In genomic region chr1:1680031-1680911, GRCh38 we compare ENCODE assay signal across 19 cellular contexts. TPM values are rescaled to one million over a fixed set of nuclear protein-coding genes. Genes with fewer than 3 reads are reported as not detected.
DNase-seq lines count a peak whose midpoint lies in the region; ATAC-seq and TF ChIP-seq lines count a peak whose summit lies in the region.
"Had no signal": no experiment of that assay in that cellular context is flagged by ENCODE, and none has a peak within 500 bp of the region (broad histone marks: within the 10 kb centered on the region; RNA-seq: fewer than 3 reads in every experiment).

No MANE protein-coding gene starts in this region.

- WGBS in ovary, 3 donors, result 71 to 83% (median 73%) methylated on average over 32 of the region's 32 CpGs

- intact Hi-C loops in ovary (cut with DNase I), result no loop called here

- H4K20me1 ChIP-seq in BLaER1, result peaks cover 82% of the 10 kb centered on the region

- TF ChIP-seq CTCF in endothelial cell (IDR thresholded peaks at IDR 0.05; ENCODE audit: unreplicated experiment) (no peak), ovary (IDR thresholded peaks at IDR 0.05) (no peak)

- CTCF ChIA-PET in HEK293T (lab: Yijun Ruan, JAX), result no interaction called here

- peaks cover 13% of the 10 kb centered on the region for H3K36me3 Mint-ChIP-seq in endothelial cell (ENCODE audit: low read depth, unreplicated experiment)

- H3K27ac ChIP-seq in BLaER1 (no peak overlapping the region), ovary (no peak overlapping the region)
- H3K27ac ChIP-seq: tibial artery had no signal

- no peak for ATAC-seq in GM18873 (IDR thresholded peaks at IDR 0.05; ENCODE audit: low FRiP score, unreplicated experiment)

- H3K36me3 ChIP-seq in BLaER1 (peaks cover 33% of the 10 kb centered on the region), ovary (no peaks in the 10 kb centered on the region)

- H3K4me3 Mint-ChIP-seq in endothelial cell (ENCODE audit: unreplicated experiment), result no peak overlapping the region

- H3K27me3 Mint-ChIP-seq in endothelial cell (ENCODE audit: unreplicated experiment), result peaks cover 11% of the 10 kb centered on the region
- H3K27me3 Mint-ChIP-seq: memory B cell had no signal

- peaks cover 55% of the 10 kb centered on the region for H3K4me1 Mint-ChIP-seq in endothelial cell (ENCODE audit: unreplicated experiment)

- H3K9me3 ChIP-seq in BLaER1, result no peaks in the 10 kb centered on the region
- H3K9me3 ChIP-seq in ovary, result no peaks in the 10 kb centered on the region
- H3K9me3 ChIP-seq: tibial artery had no signal

- H3K4me2 ChIP-seq in BLaER1, result peak overlapping the region; percentile 24

- H3K9ac ChIP-seq in BLaER1, result no peak overlapping the region

- peak; percentile 3 for DNase-seq in HEK293T (ENCODE audit: extremely low spot score)
- DNase-seq in endothelial cell (ENCODE audit: low spot score), result no peak
- DNase-seq in ovary, result peak in 3 of 5 donors; percentile 15 to 30 (median 21)
- DNase-seq in H4 (ENCODE audit: low spot score), result no peak
- no peak for DNase-seq in retina
- DNase-seq: activated CD4-positive, alpha-beta T cell treated with anti-CD3 and anti-CD28 coated beads for 4 hours; cortex of kidney; DMS79 treated with DMSO at 0.1 percent for 48 hours; NCI-H1092; NCI-H2029; NCI-H345; NCI-H774; SIG-M5; stimulated activated naive CD4-positive, alpha-beta T cell; T-helper 1 cell had no signal

- TF ChIP-seq EP300 in ovary (IDR thresholded peaks at IDR 0.05), result no peak

- H3K4me3 ChIP-seq in BLaER1 (no peak overlapping the region), ovary (no peak overlapping the region)
- H3K4me3 ChIP-seq: tibial artery had no signal

- no peaks in the 10 kb centered on the region for H3K27me3 ChIP-seq in BLaER1
- no peaks in the 10 kb centered on the region for H3K27me3 ChIP-seq in ovary
- H3K27me3 ChIP-seq: tibial artery had no signal

- H3K4me1 ChIP-seq in BLaER1, result peaks cover 57% of the 10 kb centered on the region
- H3K4me1 ChIP-seq in ovary (ENCODE audit: insufficient read depth), result peaks cover 9% of the 10 kb centered on the region

- H3K27ac Mint-ChIP-seq in endothelial cell (ENCODE audit: unreplicated experiment), result peak overlapping the region; percentile 82
- H3K27ac Mint-ChIP-seq: memory B cell had no signal

- no peaks in the 10 kb centered on the region for H3K9me3 Mint-ChIP-seq in endothelial cell (ENCODE audit: unreplicated experiment)
- H3K9me3 Mint-ChIP-seq: memory B cell had no signal

- no peak for TF ChIP-seq POLR2A in ovary (IDR thresholded peaks at IDR 0.05)

- POLR2A ChIA-PET in HEK293T (lab: Yijun Ruan, JAX), result no interaction called here

TF ChIP-seq in HEK293T, 16 proteins besides CTCF, POLR2A, EP300 and RAD21:
- TF ChIP-seq FOXA1 (IDR thresholded peaks at IDR 0.05), result no peak
- no peak for TF ChIP-seq NFRKB (IDR thresholded peaks at IDR 0.05)
- TF ChIP-seq ELF4 (IDR thresholded peaks at IDR 0.05), result no peak
- TF ChIP-seq L3MBTL2 (conservative IDR thresholded peaks at IDR 0.05), result no peak
- no peak for TF ChIP-seq BHLHE40 (IDR thresholded peaks at IDR 0.05; ENCODE audit: borderline replicate concordance)
- TF ChIP-seq HDGF (IDR thresholded peaks at IDR 0.05; ENCODE audit: borderline replicate concordance), result no peak
- TF ChIP-seq SUZ12 (IDR thresholded peaks at IDR 0.05), result no peak
- no peak for TF ChIP-seq SP1 (IDR thresholded peaks at IDR 0.05)
- TF ChIP-seq FOXK2 (IDR thresholded peaks at IDR 0.05), result no peak
- no peak for TF ChIP-seq FOXM1 (IDR thresholded peaks at IDR 0.05; ENCODE audit: borderline replicate concordance)
- TF ChIP-seq, protein P1, sequence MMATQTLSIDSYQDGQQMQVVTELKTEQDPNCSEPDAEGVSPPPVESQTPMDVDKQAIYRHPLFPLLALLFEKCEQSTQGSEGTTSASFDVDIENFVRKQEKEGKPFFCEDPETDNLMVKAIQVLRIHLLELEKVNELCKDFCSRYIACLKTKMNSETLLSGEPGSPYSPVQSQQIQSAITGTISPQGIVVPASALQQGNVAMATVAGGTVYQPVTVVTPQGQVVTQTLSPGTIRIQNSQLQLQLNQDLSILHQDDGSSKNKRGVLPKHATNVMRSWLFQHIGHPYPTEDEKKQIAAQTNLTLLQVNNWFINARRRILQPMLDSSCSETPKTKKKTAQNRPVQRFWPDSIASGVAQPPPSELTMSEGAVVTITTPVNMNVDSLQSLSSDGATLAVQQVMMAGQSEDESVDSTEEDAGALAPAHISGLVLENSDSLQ (IDR thresholded peaks at IDR 0.05), result no peak
- TF ChIP-seq ARNT (IDR thresholded peaks at IDR 0.05), result no peak

RNA-seq across cellular contexts. Expression of gene SLC35E2B, which starts 12.3 kb away (rescaled TPM):
- total RNA-seq in endothelial cell (ENCODE audit: unreplicated experiment) (140 TPM), ovary (10 to 100 TPM; 30.0 to 59.2 (median 45.0) TPM)
- 10 to 100 TPM; 24.7 to 38.2 TPM for polyA plus RNA-seq in ovary
- total RNA-seq in H4 (2014; rRNA removed; shearing (Covaris generic)), result 18.5 and 20.1 TPM in 2 replicates

RNA-seq across cellular contexts. Expression of gene CDK11B, which starts 21.5 kb away (rescaled TPM):
- 71.0 TPM for total RNA-seq in endothelial cell (ENCODE audit: unreplicated experiment)
- total RNA-seq in ovary, result 10 to 100 TPM; 12.8 to 28.0 (median 21.3) TPM
- polyA plus RNA-seq in ovary, result 10 to 100 TPM; 30.1 to 34.5 TPM
- total RNA-seq in H4 (2014; rRNA removed; shearing (Covaris generic)), result 4.7 and 10.4 TPM in 2 replicates

RNA-seq across cellular contexts. Expression of gene CDK11A, which starts 43.9 kb away (rescaled TPM):
- total RNA-seq in endothelial cell (ENCODE audit: unreplicated experiment), result 109 TPM
- total RNA-seq in ovary, result 10 to 100 TPM; 20.9 to 51.3 (median 31.1) TPM
- 10 to 100 TPM; 16.7 to 21.6 TPM for polyA plus RNA-seq in ovary
- 3.8 and 7.0 TPM in 2 replicates for total RNA-seq in H4 (2014; rRNA removed; shearing (Covaris generic))

RNA-seq across cellular contexts. Expression of gene MMP23B, which starts 48.3 kb away (rescaled TPM):
- total RNA-seq in endothelial cell (ENCODE audit: unreplicated experiment), result 26.7 TPM
- 100 to 1,000 TPM in 3 of 7 donors, 10 to 100 TPM in 4; 25.4 to 128 (median 84.8) TPM for total RNA-seq in ovary
- polyA plus RNA-seq in ovary, result 10 to 100 TPM in 1 of 2 donors, under 1 TPM in 1; 0.88 to 32.9 TPM
- total RNA-seq in H4 (2014; rRNA removed; shearing (Covaris generic)), result not detected in 2 replicates

Comparison
In these comparisons a context has a peak if more than half of its experiments do, and no peak if none do; other contexts are left out.
1. DNase-seq: peak in HEK293T (single experiment) and ovary (3 of 5); none in endothelial cell (single experiment), H4 (single experiment) and retina (single experiment).